ENCODE assay signal across 17 cellular contexts in the genomic region with DNA sequence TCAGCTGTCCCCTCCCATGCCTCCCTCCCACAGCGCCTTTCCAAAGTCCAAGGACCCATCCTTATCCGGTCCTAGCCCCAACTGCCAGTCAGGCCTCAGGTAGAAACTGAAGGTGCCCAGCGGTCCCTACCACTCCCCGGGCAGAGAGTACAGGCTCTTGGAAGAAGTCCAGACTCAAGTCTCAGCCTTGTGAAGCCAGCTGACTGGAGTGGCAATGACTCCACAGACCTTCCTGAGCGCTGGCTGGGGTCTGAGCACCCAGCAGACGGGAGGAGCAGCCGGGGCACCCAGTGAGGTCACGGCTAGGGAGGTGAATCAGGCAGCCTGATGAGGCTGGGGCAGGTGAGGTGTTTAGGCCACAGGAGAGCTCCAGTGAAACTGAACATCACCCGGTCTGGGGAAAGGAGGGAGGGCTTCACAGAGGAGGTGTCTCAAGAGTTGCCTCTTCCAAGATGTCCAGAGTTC.
DNase-seq lines count a peak whose midpoint lies in the region; ATAC-seq, FAIRE-seq and TF ChIP-seq lines count a peak whose summit lies in the region.
"Had no signal": no experiment of that assay in that cellular context is flagged by ENCODE, and none has a peak within 500 bp of the region (broad histone marks: within the 10 kb centered on the region; RNA-seq: fewer than 3 reads in every experiment).

No MANE protein-coding gene starts in this region.

- no CpG with 5 or more reads among the region's 9 CpGs for WGBS in neuronal stem cell (ENCODE audit: extremely low coverage in 2 of 2, insufficient read length in 2 of 2, insufficient replicate concordance in 1 of 2), 2 donors

- H3K9ac ChIP-seq in neuronal stem cell (ENCODE audit: low read depth, low read length, poor library complexity), result no peak overlapping the region
- H3K9ac ChIP-seq: SK-N-SH had no signal

- peaks cover 5% of the 10 kb centered on the region; the same call in 1 of the 3 replicates for H3K36me3 Mint-ChIP-seq in GM23338 (ENCODE audit: low read depth)
- H3K36me3 Mint-ChIP-seq: natural killer cell had no signal

- H3K14ac ChIP-seq in neuronal stem cell (ENCODE audit: low read length), result no peak overlapping the region

- no peak overlapping the region for H2AFZ ChIP-seq in GM23338
- H2AFZ ChIP-seq in neuronal stem cell (ENCODE audit: low read length), result no peak overlapping the region
- H2AFZ ChIP-seq: GM23248 had no signal

- no peak overlapping the region for H2BK120ac ChIP-seq in neuronal stem cell (ENCODE audit: low read depth, low read length)

- FAIRE-seq in GM12892 (lab: Jason Lieb, UNC), result no peak
- FAIRE-seq: D721Med, TTC549 had no signal

- H3K4me2 ChIP-seq in GM23338 (no peak overlapping the region), neuronal stem cell (ENCODE audit: insufficient read depth, low read length, poor library complexity, severe bottlenecking) (no peak overlapping the region)

- H4K20me1 ChIP-seq in GM23338 (replicated peaks; ENCODE audit: insufficient read depth), result peaks cover 2% of the 10 kb centered on the region; the same call in 1 of the 2 replicates

- peak overlapping the region; percentile 60 for H3K18ac ChIP-seq in neuronal stem cell (ENCODE audit: low read length)

- H2AK5ac ChIP-seq in neuronal stem cell (ENCODE audit: low read depth, low read length), result peak overlapping the region; percentile 58

- intact Hi-C loops in ascending aorta (cut with DNase I) (no loop called here), left ventricle myocardium inferior (cut with micrococcal nuclease) (no loop called here)

- no peak overlapping the region; the same call in 2 of the 3 replicates for H3K4me3 Mint-ChIP-seq in GM23338
- H3K4me3 Mint-ChIP-seq: activated CD4-positive, alpha-beta memory T cell treated with anti-CD3 and anti-CD28 coated beads, Interleukin-2, amount 10 ng/mL, durations not matched to agents 7 days and 5 days; natural killer cell; stimulated activated naive B cell treated with anti-CD40 and anti-IgM and Interleukin-4, amounts not matched to agents 10 μg/mL and 1 μg/mL and 100 μg/mL, for 72 hours had no signal

- H3K79me2 ChIP-seq in GM23338 (replicated peaks; ENCODE audit: insufficient read depth), result peaks cover 45% of the 10 kb centered on the region

- H3K4me1 Mint-ChIP-seq in GM23338, result peaks cover 67% of the 10 kb centered on the region

- ATAC-seq in GM23338, result no peak
- ATAC-seq: stimulated activated naive B cell treated with anti-CD40 and anti-IgM and Interleukin-4, amounts not matched to agents 10 μg/mL and 1 μg/mL and 100 μg/mL, for 72 hours had no signal

- no peaks in the 10 kb centered on the region for H3K79me1 ChIP-seq in neuronal stem cell (ENCODE audit: low read depth, low read length)

- peak overlapping the region; percentile 93 for H3K27ac Mint-ChIP-seq in GM23338
- H3K27ac Mint-ChIP-seq: activated CD4-positive, alpha-beta memory T cell treated with anti-CD3 and anti-CD28 coated beads, Interleukin-2, amount 10 ng/mL, durations not matched to agents 7 days and 5 days; stimulated activated naive B cell treated with anti-CD40 and anti-IgM and Interleukin-4, amounts not matched to agents 10 μg/mL and 1 μg/mL and 100 μg/mL, for 72 hours had no signal

- no peak for TF ChIP-seq POLR2A in GM12892 (IDR thresholded peaks at IDR 0.05; ENCODE audit: low read depth, low read length)

- H4K91ac ChIP-seq in neuronal stem cell (ENCODE audit: low read depth, low read length, poor library complexity), result no peak overlapping the region

- H3K4ac ChIP-seq in neuronal stem cell (ENCODE audit: low read length), result no peak overlapping the region

- H3K27me3 Mint-ChIP-seq in GM23338 (ENCODE audit: insufficient read depth, low read depth, poor library complexity), result peaks cover 17% of the 10 kb centered on the region
- H3K27me3 Mint-ChIP-seq: activated CD4-positive, alpha-beta memory T cell treated with anti-CD3 and anti-CD28 coated beads, Interleukin-2, amount 10 ng/mL, durations not matched to agents 7 days and 5 days; stimulated activated naive B cell treated with anti-CD40 and anti-IgM and Interleukin-4, amounts not matched to agents 10 μg/mL and 1 μg/mL and 100 μg/mL, for 72 hours had no signal

- H2BK5ac ChIP-seq in neuronal stem cell (ENCODE audit: low read length), result no peak overlapping the region

- no peaks in the 10 kb centered on the region for H3K9me3 ChIP-seq in ascending aorta
- H3K9me3 ChIP-seq in left ventricle myocardium inferior (replicated peaks), result no peaks in the 10 kb centered on the region
- peaks cover 0 to 2% of the 10 kb centered on the region in 2 donors for H3K9me3 ChIP-seq in neuronal stem cell (replicated peaks in 1 of 2; ENCODE audit: control insufficient read depth in 2 of 2, insufficient read depth in 1 of 2, low read depth in 1 of 2, low read length in 2 of 2)
- H3K9me3 ChIP-seq: SK-N-SH had no signal

- DNase-seq in GM23338 (ENCODE audit: low spot score) (no peak), ascending aorta (ENCODE audit: low spot score in 2 of 2) (no peak), left ventricle myocardium inferior (no peak), neuronal stem cell (ENCODE audit: low spot score) (no peak), GM19240 (ENCODE audit: insufficient read length, low spot score) (no peak), NCI-H187 (lab: John Stamatoyannopoulos, UW) (no peak), GM12892 (ENCODE audit: insufficient read length) (no peak)
- no peak for DNase-seq in stimulated activated CD4-positive, alpha-beta T cell treated with anti-CD3 and anti-CD28 coated beads, Interleukin-15, amount 100 ng/mL, for 24 hours
- DNase-seq: activated CD4-positive, alpha-beta memory T cell treated with anti-CD3 and anti-CD28 coated beads, Interleukin-2, amount 10 ng/mL, durations not matched to agents 7 days and 5 days; activated gamma-delta T cell treated with Interleukin-2 at 50 U/mL for 16 hours; GM23248; NCI-H446 treated with DMSO at 0.1 percent for 48 hours; SK-N-SH; stimulated activated naive B cell treated with anti-CD40 and anti-IgM and Interleukin-4, amounts not matched to agents 10 μg/mL and 1 μg/mL and 100 μg/mL, for 72 hours had no signal

- no peak for TF ChIP-seq CTCF in GM23338 (conservative IDR thresholded peaks at IDR 0.05; ENCODE audit: low read depth in 2 of 2)
- no peak for TF ChIP-seq CTCF in ascending aorta (IDR thresholded peaks at IDR 0.05)
- TF ChIP-seq CTCF in left ventricle myocardium inferior (IDR thresholded peaks at IDR 0.05; ENCODE audit: borderline replicate concordance), result no peak

- H3K27me3 ChIP-seq in GM23338 (ENCODE audit: insufficient read depth), result no peaks in the 10 kb centered on the region
- H3K27me3 ChIP-seq in ascending aorta, result no peaks in the 10 kb centered on the region
- no peaks in the 10 kb centered on the region for H3K27me3 ChIP-seq in left ventricle myocardium inferior (ENCODE audit: low read depth)
- H3K27me3 ChIP-seq in neuronal stem cell (ENCODE audit: control insufficient read depth in 3 of 3, insufficient read depth in 3 of 3, low read depth in 1 of 3, low read length in 3 of 3), result peaks cover 0 to 4% (median 0%) of the 10 kb centered on the region in 3 experiments

- peak overlapping the region; percentile 52 for H3K23ac ChIP-seq in neuronal stem cell (ENCODE audit: low read depth, low read length, poor library complexity)

- H3K9me3 Mint-ChIP-seq in GM23338, result no peaks in the 10 kb centered on the region
- H3K9me3 Mint-ChIP-seq: activated CD4-positive, alpha-beta memory T cell treated with anti-CD3 and anti-CD28 coated beads, Interleukin-2, amount 10 ng/mL, durations not matched to agents 7 days and 5 days; natural killer cell; stimulated activated naive B cell treated with anti-CD40 and anti-IgM and Interleukin-4, amounts not matched to agents 10 μg/mL and 1 μg/mL and 100 μg/mL, for 72 hours had no signal

- H3K9me2 ChIP-seq in GM23338 (ENCODE audit: insufficient read depth), result no peaks in the 10 kb centered on the region
- H3K9me2 ChIP-seq: SK-N-SH had no signal

- peaks cover 7% of the 10 kb centered on the region for H3F3A ChIP-seq in GM23338 (replicated peaks; ENCODE audit: low read depth)

- no peak overlapping the region for H2BK15ac ChIP-seq in neuronal stem cell (ENCODE audit: low read length)

- no peak overlapping the region for H3K27ac ChIP-seq in GM23338 (ENCODE audit: low read depth)
- peak overlapping the region; percentile 54 to 71 for H3K27ac ChIP-seq in ascending aorta
- H3K27ac ChIP-seq in left ventricle myocardium inferior (replicated peaks), result peak overlapping the region; percentile 73
- H3K27ac ChIP-seq in neuronal stem cell (replicated peaks; ENCODE audit: low read length), result no peak overlapping the region
- H3K27ac ChIP-seq: GM23248 had no signal

- H4K8ac ChIP-seq in neuronal stem cell (ENCODE audit: low read depth, low read length), result no peak overlapping the region

- H2BK12ac ChIP-seq in neuronal stem cell (ENCODE audit: low read length), result no peak overlapping the region

- H3K4me3 ChIP-seq in GM23338 (no peak overlapping the region), ascending aorta (no peak overlapping the region), left ventricle myocardium inferior (no peak overlapping the region), neuronal stem cell (ENCODE audit: low read length in 2 of 2) (no peak overlapping the region)
- H3K4me3 ChIP-seq: GM23248 had no signal

- H3K4me1 ChIP-seq in GM23338 (ENCODE audit: insufficient read depth) (peaks cover 29% of the 10 kb centered on the region), ascending aorta (peaks cover 15 to 28% of the 10 kb centered on the region in 2 donors), left ventricle myocardium inferior (peaks cover 55% of the 10 kb centered on the region), neuronal stem cell (ENCODE audit: control insufficient read depth in 2 of 2, insufficient read depth in 1 of 2, low read depth in 1 of 2, low read length in 2 of 2) (peaks cover 16 to 17% of the 10 kb centered on the region in 2 donors)

- H3K36me3 ChIP-seq in GM23338 (ENCODE audit: insufficient read depth) (no peaks in the 10 kb centered on the region), ascending aorta (no peaks in the 10 kb centered on the region), left ventricle myocardium inferior (no peaks in the 10 kb centered on the region), neuronal stem cell (replicated peaks in 1 of 2; ENCODE audit: control insufficient read depth in 2 of 2, insufficient read depth in 2 of 2, low read length in 2 of 2) (no peaks in the 10 kb centered on the region)

TF ChIP-seq in GM23338, 12 proteins besides CTCF, POLR2A, EP300 and RAD21 (continues in another document):
- no peak for TF ChIP-seq EZH2phosphoT487 (IDR thresholded peaks at IDR 0.05; ENCODE audit: unreplicated experiment)

Comparison
In these comparisons a context has a peak if more than half of its experiments do, and no peak if none do; other contexts are left out.
1. H3K27ac ChIP-seq: peak in ascending aorta (2 of 2) and left ventricle myocardium inferior (single experiment); none in GM23338 (single experiment) and neuronal stem cell (single experiment).